ENCODE assay signal across 18 cellular contexts in genomic region chr14:31068235-31068634, GRCh38. TPM values are rescaled to one million over a fixed set of nuclear protein-coding genes. Genes with fewer than 3 reads are reported as not detected.
DNase-seq lines count a peak whose midpoint lies in the region; ATAC-seq, FAIRE-seq and TF ChIP-seq lines count a peak whose summit lies in the region.
"Had no signal": no experiment of that assay in that cellular context is flagged by ENCODE, and none has a peak within 500 bp of the region (broad histone marks: within the 10 kb centered on the region; RNA-seq: fewer than 3 reads in every experiment).

No MANE protein-coding gene starts in this region.

- H3K4me3 ChIP-seq in subcutaneous abdominal adipose tissue (ENCODE audit: low read depth in 1 of 5, low read length in 5 of 5) (no peak overlapping the region), stomach (no peak overlapping the region)
- H3K4me3 ChIP-seq: BLaER1 had no signal

- peak; percentile 78 for ATAC-seq in GM18868 (IDR thresholded peaks at IDR 0.05; ENCODE audit: unreplicated experiment)
- ATAC-seq in left ventricle myocardium superior: peak; percentile 24
- no peak for ATAC-seq in SK-N-SH treated with all-trans-retinoic acid at 6 μM for 48 hours

- intact Hi-C loops in left ventricle myocardium superior (cut with micrococcal nuclease) (no loop called here), stomach (cut with DNase I; ENCODE audit: low total_unique reads) (no loop called here)

- 40 to 51% (median 50%) methylated on average over 1 of the region's 1 CpG for WGBS in stomach, 5 donors

- no peaks in the 10 kb centered on the region for H3K9me3 ChIP-seq in subcutaneous abdominal adipose tissue (ENCODE audit: control insufficient read depth in 5 of 5, low read length in 5 of 5)
- H3K9me3 ChIP-seq in stomach: no peaks in the 10 kb centered on the region
- H3K9me3 ChIP-seq: BLaER1 had no signal

- H3K4me1 ChIP-seq in subcutaneous abdominal adipose tissue (ENCODE audit: control insufficient read depth in 5 of 5, insufficient read depth in 5 of 5, low read length in 5 of 5) (peaks cover 0 to 19% (median 15%) of the 10 kb centered on the region in 5 donors), stomach (peaks cover 0 to 11% (median 0%) of the 10 kb centered on the region in 4 donors)
- H3K4me1 ChIP-seq: BLaER1 had no signal

- peak; percentile 38 for FAIRE-seq in HTR-8/SVneo (lab: Jason Lieb, UNC)

- peak overlapping the region in 1 of 5 donors; percentile 25 for H3K9ac ChIP-seq in subcutaneous abdominal adipose tissue (ENCODE audit: low read length in 5 of 5)
- H3K9ac ChIP-seq: BLaER1 had no signal

- CTCF ChIA-PET in HEK293T (lab: Yijun Ruan, JAX): no interaction called here

- H3K27me3 ChIP-seq in subcutaneous abdominal adipose tissue (ENCODE audit: control insufficient read depth in 5 of 5, insufficient read depth in 4 of 5, low read length in 5 of 5) (no peaks in the 10 kb centered on the region), stomach (no peaks in the 10 kb centered on the region)
- H3K27me3 ChIP-seq: BLaER1 had no signal

- no peak for TF ChIP-seq POLR2A in stomach (IDR thresholded peaks at IDR 0.05)

- POLR2A ChIA-PET in HEK293T (lab: Yijun Ruan, JAX): no interaction called here

- peaks cover 0 to 3% (median 0%) of the 10 kb centered on the region in 5 donors for H3K36me3 ChIP-seq in subcutaneous abdominal adipose tissue (ENCODE audit: control insufficient read depth in 5 of 5, insufficient read depth in 5 of 5, low read length in 5 of 5)
- H3K36me3 ChIP-seq in stomach: peaks cover 0 to 24% (median 15%) of the 10 kb centered on the region in 4 donors

- no peak for DNase-seq in HTR-8/SVneo (ENCODE audit: insufficient read length, low spot score)
- DNase-seq in left ventricle myocardium superior: no peak
- DNase-seq in HEK293T (ENCODE audit: extremely low spot score): no peak
- DNase-seq in stomach: no peak
- DNase-seq: activated CD4-positive, alpha-beta T cell treated with anti-CD3 and anti-CD28 coated beads, Interleukin-2, amount 50 U/mL, for 4 hours; activated T-cell treated with anti-CD3 and anti-CD28 coated beads, Interleukin-2, amount 50 U/mL, for 1 hour; cortex of kidney; DMS 273 treated with DMSO at 0.1 percent for 48 hours; NCI-H1092; NCI-H2107; NCI-H69; occipital lobe; stimulated activated CD4-positive, alpha-beta T cell treated with anti-CD3 and anti-CD28 coated beads, Interleukin-4, amount 100 ng/mL, for 4 hours; stimulated activated CD8-positive, alpha-beta memory T cell treated with anti-CD3 and anti-CD28 coated beads, Interleukin-4, amount 100 ng/mL, for 48 hours had no signal

- no peak for TF ChIP-seq CTCF in stomach (IDR thresholded peaks at IDR 0.05)

- TF ChIP-seq EP300 in stomach (IDR thresholded peaks at IDR 0.05): no peak

- peak overlapping the region; percentile 28 for H3K27ac ChIP-seq in subcutaneous abdominal adipose tissue (ENCODE audit: low read depth, low read length)
- peak overlapping the region in 1 of 5 donors; percentile 30 for H3K27ac ChIP-seq in stomach
- H3K27ac ChIP-seq: BLaER1 had no signal

TF ChIP-seq in SK-N-SH treated with all-trans-retinoic acid at 6 μM for 48 hours, 23 proteins besides CTCF, POLR2A, EP300 and RAD21:
- TF ChIP-seq, protein P1, sequence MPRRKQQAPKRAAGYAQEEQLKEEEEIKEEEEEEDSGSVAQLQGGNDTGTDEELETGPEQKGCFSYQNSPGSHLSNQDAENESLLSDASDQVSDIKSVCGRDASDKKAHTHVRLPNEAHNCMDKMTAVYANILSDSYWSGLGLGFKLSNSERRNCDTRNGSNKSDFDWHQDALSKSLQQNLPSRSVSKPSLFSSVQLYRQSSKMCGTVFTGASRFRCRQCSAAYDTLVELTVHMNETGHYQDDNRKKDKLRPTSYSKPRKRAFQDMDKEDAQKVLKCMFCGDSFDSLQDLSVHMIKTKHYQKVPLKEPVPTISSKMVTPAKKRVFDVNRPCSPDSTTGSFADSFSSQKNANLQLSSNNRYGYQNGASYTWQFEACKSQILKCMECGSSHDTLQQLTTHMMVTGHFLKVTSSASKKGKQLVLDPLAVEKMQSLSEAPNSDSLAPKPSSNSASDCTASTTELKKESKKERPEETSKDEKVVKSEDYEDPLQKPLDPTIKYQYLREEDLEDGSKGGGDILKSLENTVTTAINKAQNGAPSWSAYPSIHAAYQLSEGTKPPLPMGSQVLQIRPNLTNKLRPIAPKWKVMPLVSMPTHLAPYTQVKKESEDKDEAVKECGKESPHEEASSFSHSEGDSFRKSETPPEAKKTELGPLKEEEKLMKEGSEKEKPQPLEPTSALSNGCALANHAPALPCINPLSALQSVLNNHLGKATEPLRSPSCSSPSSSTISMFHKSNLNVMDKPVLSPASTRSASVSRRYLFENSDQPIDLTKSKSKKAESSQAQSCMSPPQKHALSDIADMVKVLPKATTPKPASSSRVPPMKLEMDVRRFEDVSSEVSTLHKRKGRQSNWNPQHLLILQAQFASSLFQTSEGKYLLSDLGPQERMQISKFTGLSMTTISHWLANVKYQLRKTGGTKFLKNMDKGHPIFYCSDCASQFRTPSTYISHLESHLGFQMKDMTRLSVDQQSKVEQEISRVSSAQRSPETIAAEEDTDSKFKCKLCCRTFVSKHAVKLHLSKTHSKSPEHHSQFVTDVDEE (CRISPR knock-in tag; IDR thresholded peaks at IDR 0.05): no peak
- no peak for TF ChIP-seq ISL1 (CRISPR knock-in tag; IDR thresholded peaks at IDR 0.05)
- no peak for TF ChIP-seq ZNF8 (CRISPR knock-in tag; IDR thresholded peaks at IDR 0.05)
- no peak for TF ChIP-seq ZC3H10 (CRISPR knock-in tag; IDR thresholded peaks at IDR 0.05)

TF ChIP-seq in HEK293T, 16 proteins besides CTCF, POLR2A, EP300 and RAD21:
- TF ChIP-seq L3MBTL2 (conservative IDR thresholded peaks at IDR 0.05) (no peak), FOXA1 (IDR thresholded peaks at IDR 0.05) (no peak), PKNOX1 (IDR thresholded peaks at IDR 0.05) (no peak), BHLHE40 (IDR thresholded peaks at IDR 0.05; ENCODE audit: borderline replicate concordance) (no peak), CTBP1 (IDR thresholded peaks at IDR 0.05; ENCODE audit: borderline replicate concordance) (no peak)

RNA-seq across cellular contexts. Expression of gene STRN3, which starts 42.1 kb away (rescaled TPM):
- total RNA-seq in left ventricle myocardium superior (52.2 TPM), stomach (10 to 100 TPM; 13.9 to 91.8 (median 42.4) TPM)
- 10 to 100 TPM in 2 of 3 donors, 1 to 10 TPM in 1; 8.1 to 11.3 (median 10.5) TPM for polyA plus RNA-seq in stomach

RNA-seq across cellular contexts. Expression of gene AP4S1, which starts 42.8 kb away (rescaled TPM):
- 6.4 TPM for total RNA-seq in left ventricle myocardium superior
- 10 to 100 TPM in 1 of 5 donors, 1 to 10 TPM in 2, under 1 TPM in 1, not detected in 1; 0.45 to 15.6 (median 5.4) TPM for total RNA-seq in stomach
- 1 to 10 TPM; 2.7 to 5.8 (median 5.0) TPM for polyA plus RNA-seq in stomach
